8 cellular contexts compared by ENCODE assay signal in the genomic region with DNA sequence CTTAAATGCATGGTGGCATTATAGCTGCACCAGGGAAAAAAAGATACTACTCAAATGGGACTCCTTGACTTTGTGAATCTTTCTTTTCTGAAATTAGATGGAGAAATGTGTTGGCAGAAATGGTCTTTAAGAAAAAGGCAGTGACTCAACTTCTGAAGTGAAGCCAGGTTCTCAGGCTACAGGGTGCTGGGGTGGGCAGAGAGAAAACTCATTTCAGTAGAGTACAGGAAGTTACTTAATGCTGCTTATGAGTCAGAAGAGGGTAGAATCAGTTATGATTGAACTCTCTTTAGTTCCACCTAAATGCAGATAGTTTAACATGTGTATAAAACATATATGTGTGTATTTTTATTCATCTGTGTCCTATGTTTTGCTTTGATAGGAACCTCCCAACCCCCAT.
A peak's percentile ranks its signal among the peaks of the same experiment; 100 is the strongest.
DNase-seq lines count a peak whose midpoint lies in the region; ATAC-seq, FAIRE-seq and TF ChIP-seq lines count a peak whose summit lies in the region.

No MANE protein-coding gene starts in this region.

- peaks cover 3% of the 10 kb centered on the region for H3K36me3 Mint-ChIP-seq in T-helper 2 cell treated with Interferon-gamma antibody and Interleukin-4, amounts not matched to agents 5 μg/mL and 100 μg/mL, for 36 hours (ENCODE audit: low read depth)

- intact Hi-C loops in A673 (cut with micrococcal nuclease; ENCODE audit: unreplicated experiment) = no loop called here
- intact Hi-C loops in endothelial cell of umbilical vein (cut with micrococcal nuclease) = no loop called here
- intact Hi-C loops in colonic mucosa (cut with DNase I) = no loop called here

- peaks cover 39% of the 10 kb centered on the region for H3K4me1 Mint-ChIP-seq in T-helper 2 cell treated with Interferon-gamma antibody and Interleukin-4, amounts not matched to agents 5 μg/mL and 100 μg/mL, for 36 hours (ENCODE audit: low read depth)

- DNase-seq in A673 (ENCODE audit: low spot score) = peak; percentile 88
- peak; percentile 69 for DNase-seq in T-helper 2 cell treated with Interferon-gamma antibody and Interleukin-4, amounts not matched to agents 5 μg/mL and 100 μg/mL, for 36 hours (ENCODE audit: low spot score)
- DNase-seq in endothelial cell of umbilical vein (ENCODE audit: low read depth, low spot score) = peak; percentile 58
- DNase-seq in stimulated activated CD4-positive, alpha-beta T cell treated with anti-CD3 and anti-CD28 coated beads, TNF-alpha, amount 100 ng/mL, for 4 hours (ENCODE audit: low read depth in 3 of 3) = peak in 2 of 3 experiments; percentile 17 to 21
- DNase-seq in colonic mucosa = no peak
- no peak for DNase-seq in NCI-H82 treated with DMSO at 0.1 percent for 48 hours (lab: John Stamatoyannopoulos, UW; ENCODE audit: unreplicated experiment)

- H3K4me3 ChIP-seq in A673 (ENCODE audit: low read depth, low read length, poor library complexity, severe bottlenecking) (no peak overlapping the region), endothelial cell of umbilical vein (replicated peaks in 1 of 3; ENCODE audit: insufficient read depth in 1 of 3, low read depth in 1 of 3, low read length in 3 of 3) (no peak overlapping the region), colonic mucosa (no peak overlapping the region)

- peak overlapping the region; percentile 12 for H3K27ac ChIP-seq in A673 (ENCODE audit: low read depth, low read length, poor library complexity, severe bottlenecking)
- no peak overlapping the region for H3K27ac ChIP-seq in endothelial cell of umbilical vein (ENCODE audit: insufficient read depth, low read depth, low read length)
- H3K27ac ChIP-seq in colonic mucosa = no peak overlapping the region

- no peak for TF ChIP-seq POLR2A in endothelial cell of umbilical vein (IDR thresholded peaks at IDR 0.05; ENCODE audit: low read depth, low read length)

- no peak overlapping the region for H3K4me2 ChIP-seq in endothelial cell of umbilical vein (ENCODE audit: insufficient read depth, low read length)

- no peaks in the 10 kb centered on the region for H3K79me2 ChIP-seq in endothelial cell of umbilical vein (ENCODE audit: control insufficient read depth, insufficient read depth, low read length)

- H3K9me1 ChIP-seq in endothelial cell of umbilical vein (replicated peaks; ENCODE audit: control insufficient read depth, extremely low read depth, insufficient read depth, low read length) = no peaks in the 10 kb centered on the region

- H3K9me3 ChIP-seq in A673 (ENCODE audit: low read depth, low read length, poor library complexity, severe bottlenecking) (no peaks in the 10 kb centered on the region), endothelial cell of umbilical vein (replicated peaks; ENCODE audit: control insufficient read depth, insufficient read depth, low read length) (no peaks in the 10 kb centered on the region), colonic mucosa (no peaks in the 10 kb centered on the region)

- ATAC-seq in GM19025 (IDR thresholded peaks at IDR 0.05; ENCODE audit: low read depth, unreplicated experiment) = peak; percentile 97
- ATAC-seq in HG03097 (IDR thresholded peaks at IDR 0.05; ENCODE audit: low FRiP score, unreplicated experiment) = peak; percentile 98

- FAIRE-seq in endothelial cell of umbilical vein (lab: Jason Lieb, UNC) = no peak

- peak overlapping the region; percentile 64 for H3K4me3 Mint-ChIP-seq in T-helper 2 cell treated with Interferon-gamma antibody and Interleukin-4, amounts not matched to agents 5 μg/mL and 100 μg/mL, for 36 hours

- no peak overlapping the region for H3K9ac ChIP-seq in endothelial cell of umbilical vein (replicated peaks; ENCODE audit: extremely low read depth, insufficient read depth, low read length)
- no peak overlapping the region for H3K9ac ChIP-seq in colonic mucosa (ENCODE audit: low read depth in 2 of 2, low read length in 2 of 2)

- no peaks in the 10 kb centered on the region for H4K20me1 ChIP-seq in endothelial cell of umbilical vein (replicated peaks; ENCODE audit: control insufficient read depth, extremely low read depth, insufficient read depth, low read length)

- H3K27ac Mint-ChIP-seq in T-helper 2 cell treated with Interferon-gamma antibody and Interleukin-4, amounts not matched to agents 5 μg/mL and 100 μg/mL, for 36 hours = peak overlapping the region; percentile 87

- no peaks in the 10 kb centered on the region for H3K36me3 ChIP-seq in A673 (ENCODE audit: insufficient read depth, low read length, poor library complexity, severe bottlenecking)
- no peaks in the 10 kb centered on the region for H3K36me3 ChIP-seq in endothelial cell of umbilical vein (ENCODE audit: control insufficient read depth in 2 of 2, extremely low read depth in 1 of 2, insufficient read depth in 2 of 2, low read length in 2 of 2)
- no peaks in the 10 kb centered on the region for H3K36me3 ChIP-seq in colonic mucosa

- H3K27me3 ChIP-seq in A673 (replicated peaks; ENCODE audit: insufficient read depth, low read depth, low read length, poor library complexity) = no peaks in the 10 kb centered on the region
- peaks cover 0 to 3% of the 10 kb centered on the region in 2 experiments for H3K27me3 ChIP-seq in endothelial cell of umbilical vein (ENCODE audit: control insufficient read depth in 2 of 2, insufficient read depth in 2 of 2, low read length in 2 of 2)
- no peaks in the 10 kb centered on the region for H3K27me3 ChIP-seq in colonic mucosa

- no peaks in the 10 kb centered on the region for H3K27me3 Mint-ChIP-seq in T-helper 2 cell treated with Interferon-gamma antibody and Interleukin-4, amounts not matched to agents 5 μg/mL and 100 μg/mL, for 36 hours (ENCODE audit: low read depth)

- POLR2A ChIA-PET in A673 (lab: Charles Lee; ENCODE audit: low non-redundant PET) = no interaction called here
- POLR2A ChIA-PET in endothelial cell of umbilical vein (lab: Charles Lee) = no interaction called here

- BruUV-seq in A673 (replicated peaks; lab: Mats Ljungman, UMichigan) (no TSS peak), endothelial cell of umbilical vein (replicated peaks; lab: Mats Ljungman, UMichigan) (no TSS peak)

- TF ChIP-seq CTCF in A673 (conservative IDR thresholded peaks at IDR 0.05; ENCODE audit: low read depth, low read length) (no peak), endothelial cell of umbilical vein (IDR thresholded peaks at IDR 0.05; ENCODE audit: extremely low read depth in 1 of 2, insufficient read depth in 1 of 2, low read depth in 1 of 2, low read length in 2 of 2) (no peak), colonic mucosa (IDR thresholded peaks at IDR 0.05) (no peak)

- CTCF ChIA-PET in A673 (lab: Charles Lee) (no interaction called here), endothelial cell of umbilical vein (lab: Charles Lee) (interaction anchor here (1.3 kb wide), 1 partner anchor 1101 kb away, joined by 3 read pairs; no protein-coding TSS in a partner anchor)

- peaks cover 9% of the 10 kb centered on the region for H3K9me3 Mint-ChIP-seq in T-helper 2 cell treated with Interferon-gamma antibody and Interleukin-4, amounts not matched to agents 5 μg/mL and 100 μg/mL, for 36 hours

- H2AFZ ChIP-seq in endothelial cell of umbilical vein (ENCODE audit: low read depth, low read length) = no peak overlapping the region

- dilution Hi-C loops in endothelial cell of umbilical vein (cut with MboI; ENCODE audit: extremely low pct_ligation_motif_present, low sequenced_read_pairs) = no loop called here

- H3K4me1 ChIP-seq in A673 (ENCODE audit: insufficient read depth, low read length, poor library complexity, severe bottlenecking) = peaks cover 8% of the 10 kb centered on the region
- H3K4me1 ChIP-seq in endothelial cell of umbilical vein (ENCODE audit: control insufficient read depth, extremely low read depth, insufficient read depth, low read length) = peaks cover 2% of the 10 kb centered on the region
- no peaks in the 10 kb centered on the region for H3K4me1 ChIP-seq in colonic mucosa

TF ChIP-seq in endothelial cell of umbilical vein, 7 proteins besides CTCF, POLR2A, EP300 and RAD21:
- TF ChIP-seq FOS (IDR thresholded peaks at IDR 0.05; ENCODE audit: borderline replicate concordance, insufficient read depth, low read length) (peak; percentile 64), JUN (IDR thresholded peaks at IDR 0.05; ENCODE audit: borderline replicate concordance, insufficient read depth, insufficient read length, low read depth) (no peak), MYC (IDR thresholded peaks at IDR 0.05; ENCODE audit: low read depth, low read length) (no peak)

Comparison
In these comparisons a context has a peak if more than half of its experiments do, and no peak if none do; other contexts are left out.
1. DNase-seq: peak in A673 (single experiment), T-helper 2 cell treated with Interferon-gamma antibody and Interleukin-4, amounts not matched to agents 5 μg/mL and 100 μg/mL, for 36 hours (single experiment), endothelial cell of umbilical vein (single experiment) and stimulated activated CD4-positive, alpha-beta T cell treated with anti-CD3 and anti-CD28 coated beads, TNF-alpha, amount 100 ng/mL, for 4 hours (2 of 3); none in colonic mucosa (single experiment) and NCI-H82 treated with DMSO at 0.1 percent for 48 hours (single experiment).